ENCODE assay signal across 12 cellular contexts in the genomic region with DNA sequence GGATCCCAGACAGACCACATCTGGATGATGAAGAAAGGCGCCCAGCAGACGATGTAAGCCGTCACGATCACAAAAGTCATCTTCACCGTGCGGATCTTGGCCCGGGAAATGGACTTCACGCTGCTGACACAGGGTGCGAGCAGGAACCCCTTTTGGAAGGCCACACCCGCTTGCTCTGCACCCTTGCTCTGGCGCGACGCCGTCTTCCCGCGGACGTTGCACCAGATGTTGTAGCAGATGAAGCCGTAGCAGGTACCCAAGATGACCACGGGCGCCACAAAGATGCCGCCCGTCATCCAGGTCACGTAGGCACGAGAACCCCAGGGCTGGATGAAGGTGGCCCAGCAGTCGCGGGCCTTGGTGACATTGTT. TPM values are rescaled to one million over a fixed set of nuclear protein-coding genes. Genes with fewer than 3 reads are reported as not detected.
DNase-seq lines count a peak whose midpoint lies in the region; TF ChIP-seq lines count a peak whose summit lies in the region.
"Had no signal": no experiment of that assay in that cellular context is flagged by ENCODE, and none has a peak within 500 bp of the region (broad histone marks: within the 10 kb centered on the region; RNA-seq: fewer than 3 reads in every experiment).

No MANE protein-coding gene starts in this region.

- peaks cover 22% of the 10 kb centered on the region for H3K4me1 ChIP-seq in mesenchymal stem cell (ENCODE audit: control insufficient read depth, insufficient read depth, low read depth, low read length)
- peaks cover 9% of the 10 kb centered on the region for H3K4me1 ChIP-seq in testis

- no peaks in the 10 kb centered on the region for H3K36me3 ChIP-seq in WERI-Rb-1
- H3K36me3 ChIP-seq in mesenchymal stem cell (ENCODE audit: control insufficient read depth in 1 of 2, insufficient read depth in 2 of 2, low read depth in 1 of 2, low read length in 2 of 2), result peaks cover 0 to 7% of the 10 kb centered on the region in 2 experiments
- no peaks in the 10 kb centered on the region for H3K36me3 ChIP-seq in testis (ENCODE audit: low read depth, missing control alignments)

- H3K27ac ChIP-seq in WERI-Rb-1 (no peak overlapping the region), dorsolateral prefrontal cortex (no peak overlapping the region), mesenchymal stem cell (ENCODE audit: low read length, poor library complexity, severe bottlenecking) (no peak overlapping the region), testis (no peak overlapping the region)

- H2BK120ac ChIP-seq in mesenchymal stem cell (ENCODE audit: low read depth, low read length), result no peak overlapping the region

- no peak overlapping the region for H3K23ac ChIP-seq in mesenchymal stem cell (ENCODE audit: low read length in 2 of 2)

- intact Hi-C loops in dorsolateral prefrontal cortex (cut with DNase I), result no loop called here
- intact Hi-C loops in testis (cut with DNase I; ENCODE audit: low total_unique reads), result no loop called here

- H2BK5ac ChIP-seq in mesenchymal stem cell (ENCODE audit: low read depth, low read length, poor library complexity, severe bottlenecking), result no peak overlapping the region

- H2AFZ ChIP-seq in mesenchymal stem cell (ENCODE audit: low read depth, low read length), result no peak overlapping the region

- H3K27me3 ChIP-seq in WERI-Rb-1 (ENCODE audit: insufficient read depth, low read depth, severe bottlenecking) (peaks cover 35% of the 10 kb centered on the region), dorsolateral prefrontal cortex (peaks cover 3 to 80% (median 50%) of the 10 kb centered on the region in 45 donors), mesenchymal stem cell (ENCODE audit: control insufficient read depth in 1 of 2, insufficient read depth in 1 of 2, low read length in 2 of 2) (peaks cover 27 to 73% of the 10 kb centered on the region in 2 experiments), testis (no peaks in the 10 kb centered on the region)

- peaks cover 5% of the 10 kb centered on the region for H3K9me3 ChIP-seq in WERI-Rb-1 (ENCODE audit: severe bottlenecking)
- no peaks in the 10 kb centered on the region for H3K9me3 ChIP-seq in mesenchymal stem cell (ENCODE audit: control insufficient read depth, low read length)
- no peaks in the 10 kb centered on the region for H3K9me3 ChIP-seq in testis

- no peak for TF ChIP-seq POLR2A in testis (IDR thresholded peaks at IDR 0.05)

- no peak overlapping the region for H4K91ac ChIP-seq in mesenchymal stem cell (ENCODE audit: low read length)

- no peaks in the 10 kb centered on the region for H3K79me1 ChIP-seq in mesenchymal stem cell (replicated peaks; ENCODE audit: low read length, poor library complexity, severe bottlenecking)

- no peak for DNase-seq in WERI-Rb-1
- DNase-seq in dorsolateral prefrontal cortex, result no peak
- DNase-seq in mesenchymal stem cell, result no peak
- no peak for DNase-seq in testis
- no peak for DNase-seq in stimulated activated CD4-positive, alpha-beta T cell treated with anti-CD3 and anti-CD28 coated beads, Interleukin-12 subunit alpha, Interleukin-12 subunit beta, amount 100 ng/mL, for 4 hours
- no peak for DNase-seq in COLO829 (ENCODE audit: low spot score)
- no peak for DNase-seq in NCI-H128 (lab: John Stamatoyannopoulos, UW; ENCODE audit: unreplicated experiment)
- DNase-seq: activated naive CD4-positive, alpha-beta T cell; effector memory CD8-positive, alpha-beta T cell; SIG-M5 had no signal

- H3K14ac ChIP-seq in mesenchymal stem cell (ENCODE audit: low read length in 2 of 2), result no peak overlapping the region

- no peak overlapping the region for H3K4ac ChIP-seq in mesenchymal stem cell (ENCODE audit: low read depth in 1 of 2, low read length in 2 of 2)

- no peak overlapping the region for H3K18ac ChIP-seq in mesenchymal stem cell (ENCODE audit: low read depth in 1 of 2, low read length in 2 of 2)

- H3K9ac ChIP-seq in mesenchymal stem cell (ENCODE audit: low read length), result no peak overlapping the region

- WGBS in mesenchymal stem cell, result 26% methylated on average over 26 of the region's 26 CpGs
- 11 to 14% methylated on average over 9 to 26 of the region's 26 CpGs for WGBS in testis, 2 donors

- no peak overlapping the region for H2BK12ac ChIP-seq in mesenchymal stem cell (ENCODE audit: low read length in 2 of 2)

- H3K4me3 ChIP-seq in WERI-Rb-1 (ENCODE audit: low read depth, low read length) (peak overlapping the region; percentile 50; the same call in 1 of the 2 replicates), dorsolateral prefrontal cortex (peak overlapping the region in 49 of 59 donors; percentile 21 to 69 (median 50)), mesenchymal stem cell (ENCODE audit: insufficient read depth in 1 of 2, low read depth in 1 of 2, low read length in 2 of 2) (peak overlapping the region; percentile 36 to 75), testis (peak overlapping the region; percentile 32 to 48)

- no peak overlapping the region for H3K4me2 ChIP-seq in mesenchymal stem cell (ENCODE audit: low read length, poor library complexity, severe bottlenecking)

- no peak overlapping the region for H2BK15ac ChIP-seq in mesenchymal stem cell (ENCODE audit: low read depth, poor library complexity, severe bottlenecking)

- TF ChIP-seq CTCF in WERI-Rb-1 (IDR thresholded peaks at IDR 0.05; ENCODE audit: low read depth, low read length), result no peak
- no peak for TF ChIP-seq CTCF in dorsolateral prefrontal cortex (IDR thresholded peaks at IDR 0.05 in 54 of 56, conservative IDR thresholded peaks at IDR 0.05 in 2 of 56; ENCODE audit: low read depth in 1 of 56, partially characterized antibody in 56 of 56)
- TF ChIP-seq CTCF in testis (IDR thresholded peaks at IDR 0.05), result no peak

- no peak overlapping the region for H4K8ac ChIP-seq in mesenchymal stem cell (ENCODE audit: low read length)

- H2AK5ac ChIP-seq in mesenchymal stem cell (ENCODE audit: low read length, severe bottlenecking), result no peak overlapping the region

RNA-seq across cellular contexts. Expression of gene AVPR1A, which starts 1.1 kb away (rescaled TPM):
- total RNA-seq in dorsolateral prefrontal cortex (1 to 10 TPM in 13 of 120 experiments, under 1 TPM in 105, not detected in 2; 0.08 to 3.4 (median 0.51) TPM), testis (1 to 10 TPM in 1 of 2 donors, under 1 TPM in 1; 0.93 to 1.6 TPM)
- polyA plus RNA-seq in mesenchymal stem cell (2013, experiment 1 of 2), result not detected
- not detected for polyA plus RNA-seq in mesenchymal stem cell (2013, experiment 2 of 2)
- polyA plus RNA-seq in testis (ENCODE audit: insufficient read depth, low read depth, low replicate concordance), result 1.5 TPM
- total RNA-seq: natural killer cell treated with Interleukin-12 subunit alpha and Interleukin-12 subunit beta and Interleukin-15 and Interleukin-18, amount 100 ng/mL, for 72 hours; NCI-H460 had no signal
